Comparison of ENCODE assay signal across 21 cellular contexts in the genomic region with DNA sequence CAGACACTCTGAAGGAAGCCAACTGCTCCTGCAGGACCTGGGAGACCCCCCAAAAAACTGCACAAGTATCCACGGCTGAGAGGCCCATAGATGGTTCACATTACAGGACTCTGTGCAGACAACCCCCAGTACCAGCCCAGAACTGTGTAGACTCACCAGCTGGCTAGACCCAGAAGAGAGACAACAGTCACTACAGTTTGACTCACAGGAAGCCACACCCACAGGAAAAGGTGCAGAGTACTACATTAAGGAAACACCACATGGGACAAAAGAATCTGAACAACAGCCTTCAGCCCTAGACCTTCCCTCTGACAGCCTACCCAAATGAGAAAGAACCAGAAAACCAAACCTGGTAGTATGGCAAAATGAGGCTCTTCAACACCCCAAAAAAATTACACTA.
DNase-seq lines count a peak whose midpoint lies in the region; ATAC-seq and TF ChIP-seq lines count a peak whose summit lies in the region.
"Had no signal": no experiment of that assay in that cellular context is flagged by ENCODE, and none has a peak within 500 bp of the region (broad histone marks: within the 10 kb centered on the region; RNA-seq: fewer than 3 reads in every experiment).

No MANE protein-coding gene starts in this region.

- H3K4me2 ChIP-seq in BLaER1 treated with 17β-estradiol and CSF1 and Interleukin-3, amounts not matched to agents 10 nM and 100 nM = peak overlapping the region in 10 of 11 experiments; percentile 15 to 61 (median 49); a peak in 19 of 22 replicates
- H3K4me2 ChIP-seq: KMS-11 had no signal

- H3K27ac Mint-ChIP-seq in activated CD4-positive, alpha-beta memory T cell treated with anti-CD3 and anti-CD28 coated beads, Interleukin-2, amount 10 ng/mL, durations not matched to agents 7 days and 5 days = peak overlapping the region; percentile 59
- no peak overlapping the region for H3K27ac Mint-ChIP-seq in HFFc6
- H3K27ac Mint-ChIP-seq: activated B cell treated with CpG ODN at 0.5 μM for 24 hours; CD8-positive, alpha-beta T cell; dendritic cell treated with granulocyte-macrophage colony-stimulating factor and Interleukin-4, amounts not matched to agents 40 ng/mL and 50 ng/mL, for 4 days; T-helper 17 cell had no signal

- no peaks in the 10 kb centered on the region for H3K27me3 Mint-ChIP-seq in activated CD4-positive, alpha-beta memory T cell treated with anti-CD3 and anti-CD28 coated beads, Interleukin-2, amount 10 ng/mL, durations not matched to agents 7 days and 5 days
- peaks cover 2% of the 10 kb centered on the region; the same call in 1 of the 2 replicates for H3K27me3 Mint-ChIP-seq in HFFc6 (ENCODE audit: insufficient read depth)
- H3K27me3 Mint-ChIP-seq: activated B cell treated with CpG ODN at 0.5 μM for 24 hours; dendritic cell treated with granulocyte-macrophage colony-stimulating factor and Interleukin-4, amounts not matched to agents 40 ng/mL and 50 ng/mL, for 4 days; T-helper 17 cell had no signal

- no peak for TF ChIP-seq CTCF in foreskin keratinocyte (conservative IDR thresholded peaks at IDR 0.05)
- TF ChIP-seq CTCF in HFFc6 (IDR thresholded peaks at IDR 0.05) = no peak

- no peak overlapping the region for H3K9ac ChIP-seq in BLaER1 treated with 17β-estradiol and CSF1 and Interleukin-3, amounts not matched to agents 10 nM and 100 nM
- H3K9ac ChIP-seq: KMS-11 had no signal

- no peaks in the 10 kb centered on the region for H3K27me3 ChIP-seq in BLaER1 treated with 17β-estradiol and CSF1 and Interleukin-3, amounts not matched to agents 10 nM and 100 nM
- no peaks in the 10 kb centered on the region for H3K27me3 ChIP-seq in foreskin keratinocyte
- H3K27me3 ChIP-seq: left lung, neutrophil, SJCRH30, testis had no signal

- peak; percentile 20 for DNase-seq in Jurkat, Clone E6-1 (ENCODE audit: low read depth, low spot score)
- DNase-seq in activated CD4-positive, alpha-beta memory T cell treated with anti-CD3 and anti-CD28 coated beads, Interleukin-2, amount 10 ng/mL, durations not matched to agents 7 days and 5 days = peak; percentile 21
- peak; percentile 42 to 69 for DNase-seq in foreskin keratinocyte
- no peak for DNase-seq in mesenteric fat pad (ENCODE audit: low spot score)
- DNase-seq in HFFc6 = no peak
- no peak for DNase-seq in middle frontal gyrus (ENCODE audit: extremely low spot score, low spot score)
- DNase-seq: activated B cell treated with CpG ODN at 0.5 μM for 24 hours; CD8-positive, alpha-beta T cell; DMS79 treated with DMSO at 0.1 percent for 48 hours; left lung; NCI-H1105; NCI-H526; OCI-M1; retina; SJCRH30; T-helper 17 cell; testis had no signal

- peaks cover 0 to 28% (median 10%) of the 10 kb centered on the region in 11 experiments; a peak in 12 of 22 replicates for H3K9me3 ChIP-seq in BLaER1 treated with 17β-estradiol and CSF1 and Interleukin-3, amounts not matched to agents 10 nM and 100 nM (replicated peaks in 1 of 11)
- H3K9me3 ChIP-seq: neutrophil, testis had no signal

- H3K4me1 Mint-ChIP-seq in activated CD4-positive, alpha-beta memory T cell treated with anti-CD3 and anti-CD28 coated beads, Interleukin-2, amount 10 ng/mL, durations not matched to agents 7 days and 5 days = peaks cover 18% of the 10 kb centered on the region
- H3K4me1 Mint-ChIP-seq in HFFc6 (ENCODE audit: low read depth) = peaks cover 17% of the 10 kb centered on the region
- H3K4me1 Mint-ChIP-seq: activated B cell treated with CpG ODN at 0.5 μM for 24 hours, T-helper 17 cell had no signal

- no peak overlapping the region for H3K4me3 ChIP-seq in BLaER1 treated with 17β-estradiol and CSF1 and Interleukin-3, amounts not matched to agents 10 nM and 100 nM
- no peak overlapping the region for H3K4me3 ChIP-seq in Jurkat, Clone E6-1 (ENCODE audit: low read length)
- H3K4me3 ChIP-seq: left lung, SJCRH30, testis had no signal

- POLR2A ChIA-PET in activated CD4-positive, alpha-beta memory T cell treated with anti-CD3 and anti-CD28 coated beads, Interleukin-2, amount 10 ng/mL, durations not matched to agents 7 days and 5 days (lab: Charles Lee) = no interaction called here

- CTCF ChIA-PET in activated CD4-positive, alpha-beta memory T cell treated with anti-CD3 and anti-CD28 coated beads, Interleukin-2, amount 10 ng/mL, durations not matched to agents 7 days and 5 days (lab: Charles Lee) = no interaction called here

- peak overlapping the region in 2 of 11 experiments; percentile 31 to 41; a peak in 3 of 22 replicates for H3K27ac ChIP-seq in BLaER1 treated with 17β-estradiol and CSF1 and Interleukin-3, amounts not matched to agents 10 nM and 100 nM
- H3K27ac ChIP-seq in foreskin keratinocyte = peak overlapping the region; percentile 7
- H3K27ac ChIP-seq: KMS-11, left lung, neutrophil, SJCRH30, testis had no signal

- H3K9me3 Mint-ChIP-seq in activated CD4-positive, alpha-beta memory T cell treated with anti-CD3 and anti-CD28 coated beads, Interleukin-2, amount 10 ng/mL, durations not matched to agents 7 days and 5 days = peaks cover 13% of the 10 kb centered on the region
- H3K9me3 Mint-ChIP-seq in HFFc6 = peaks cover 11% of the 10 kb centered on the region

- no peaks in the 10 kb centered on the region for H4K20me1 ChIP-seq in BLaER1 treated with 17β-estradiol and CSF1 and Interleukin-3, amounts not matched to agents 10 nM and 100 nM

- H3K36me3 Mint-ChIP-seq in activated CD4-positive, alpha-beta memory T cell treated with anti-CD3 and anti-CD28 coated beads, Interleukin-2, amount 10 ng/mL, durations not matched to agents 7 days and 5 days (ENCODE audit: low read depth) = peaks cover 4% of the 10 kb centered on the region
- H3K36me3 Mint-ChIP-seq in HFFc6 (ENCODE audit: low read depth) = peaks cover 11% of the 10 kb centered on the region
- H3K36me3 Mint-ChIP-seq: CD8-positive, alpha-beta T cell had no signal

- no peaks in the 10 kb centered on the region for H3K36me3 ChIP-seq in BLaER1 treated with 17β-estradiol and CSF1 and Interleukin-3, amounts not matched to agents 10 nM and 100 nM
- H3K36me3 ChIP-seq: left lung, neutrophil, SJCRH30 had no signal

- peaks cover 5 to 9% (median 7%) of the 10 kb centered on the region in 10 experiments; a peak in 14 of 20 replicates for H3K4me1 ChIP-seq in BLaER1 treated with 17β-estradiol and CSF1 and Interleukin-3, amounts not matched to agents 10 nM and 100 nM
- no peaks in the 10 kb centered on the region for H3K4me1 ChIP-seq in foreskin keratinocyte
- H3K4me1 ChIP-seq: left lung, testis had no signal

- peak; percentile 99 for ATAC-seq in foreskin keratinocyte
- ATAC-seq: CD8-positive, alpha-beta T cell; left lung; T-helper 17 cell had no signal

- H3K4me3 Mint-ChIP-seq in activated CD4-positive, alpha-beta memory T cell treated with anti-CD3 and anti-CD28 coated beads, Interleukin-2, amount 10 ng/mL, durations not matched to agents 7 days and 5 days = no peak overlapping the region
- H3K4me3 Mint-ChIP-seq in HFFc6 = no peak overlapping the region
- H3K4me3 Mint-ChIP-seq: activated B cell treated with CpG ODN at 0.5 μM for 24 hours; CD8-positive, alpha-beta T cell; dendritic cell treated with granulocyte-macrophage colony-stimulating factor and Interleukin-4, amounts not matched to agents 40 ng/mL and 50 ng/mL, for 4 days; T-helper 17 cell had no signal

Comparison
In these comparisons a context has a peak if more than half of its experiments do, and no peak if none do; other contexts are left out.
1. DNase-seq: peak in Jurkat, Clone E6-1 (single experiment), activated CD4-positive, alpha-beta memory T cell treated with anti-CD3 and anti-CD28 coated beads, Interleukin-2, amount 10 ng/mL, durations not matched to agents 7 days and 5 days (single experiment) and foreskin keratinocyte (2 of 2); none in mesenteric fat pad (single experiment), HFFc6 (single experiment) and middle frontal gyrus (single experiment).